ENCODE assay signal across 23 cellular contexts in genomic region chr3:66538390-66538789, GRCh38. TPM values are rescaled to one million over a fixed set of nuclear protein-coding genes. Genes with fewer than 3 reads are reported as not detected.
DNase-seq lines count a peak whose midpoint lies in the region; ATAC-seq and TF ChIP-seq lines count a peak whose summit lies in the region.
"Had no signal": no experiment of that assay in that cellular context is flagged by ENCODE, and none has a peak within 500 bp of the region (broad histone marks: within the 10 kb centered on the region; RNA-seq: fewer than 3 reads in every experiment).

No MANE protein-coding gene starts in this region.

- H3T11ph ChIP-seq in H9 (ENCODE audit: low read length): no peak overlapping the region

- H3K27ac Mint-ChIP-seq in neural crest cell (ENCODE audit: unreplicated experiment) (peak overlapping the region; percentile 95), H9 (peak overlapping the region in 1 of 3 experiments; percentile 29; a peak in 1 of 7 replicates)

- H3K9ac ChIP-seq in Loucy (ENCODE audit: low read depth, low read length, poor library complexity, severe bottlenecking) (no peak overlapping the region), trophoblast cell (ENCODE audit: low read length) (no peak overlapping the region), H9 (ENCODE audit: extremely low read depth, insufficient read length, low read length) (no peak overlapping the region)

- no peak overlapping the region for H2BK5ac ChIP-seq in trophoblast cell (ENCODE audit: low read depth, low read length, poor library complexity)
- no peak overlapping the region for H2BK5ac ChIP-seq in H9 (ENCODE audit: insufficient read length, low read length)

- H3K4me3 ChIP-seq in Loucy (ENCODE audit: low read length, poor library complexity, severe bottlenecking) (no peak overlapping the region), dorsolateral prefrontal cortex (peak overlapping the region in 4 of 59 donors; percentile 13 to 22 (median 18)), trophoblast cell (ENCODE audit: low read depth, low read length) (no peak overlapping the region)
- H3K4me3 ChIP-seq: PC-9, SJCRH30 had no signal

- H3K9me3 ChIP-seq in Loucy (ENCODE audit: insufficient read depth, low read depth, low read length): no peaks in the 10 kb centered on the region
- H3K9me3 ChIP-seq in trophoblast cell (ENCODE audit: insufficient read depth, low read depth, low read length): no peaks in the 10 kb centered on the region
- no peaks in the 10 kb centered on the region for H3K9me3 ChIP-seq in H9 (ENCODE audit: control insufficient read depth, low read depth, low read length)
- H3K9me3 ChIP-seq: SJCRH30 had no signal

- H3K79me2 ChIP-seq in Loucy (ENCODE audit: insufficient read depth, low read length) (no peaks in the 10 kb centered on the region), trophoblast cell (ENCODE audit: control insufficient read depth, insufficient read depth, low read length, poor library complexity) (no peaks in the 10 kb centered on the region), H9 (ENCODE audit: insufficient read depth, low read length) (no peaks in the 10 kb centered on the region)

- H4K8ac ChIP-seq in trophoblast cell (ENCODE audit: low read depth, low read length) (no peak overlapping the region), H9 (replicated peaks; ENCODE audit: insufficient read length, low read depth, low read length) (no peak overlapping the region)

- H3K9me3 Mint-ChIP-seq in neural crest cell (no peaks in the 10 kb centered on the region), H9 (peaks cover 4 to 6% of the 10 kb centered on the region in 2 experiments; a peak in 2 of 5 replicates)

- no peaks in the 10 kb centered on the region for H3K23me2 ChIP-seq in H9 (ENCODE audit: insufficient read length, low read depth, low read length, poor library complexity, severe bottlenecking)

- H3K4me1 Mint-ChIP-seq in neural crest cell: peaks cover 43% of the 10 kb centered on the region
- peaks cover 19 to 32% of the 10 kb centered on the region in 2 experiments for H3K4me1 Mint-ChIP-seq in H9
- H3K4me1 Mint-ChIP-seq: CD4-positive, alpha-beta memory T cell had no signal

- H3K27me3 ChIP-seq in Loucy (ENCODE audit: insufficient read depth, low read length, poor library complexity, severe bottlenecking) (no peaks in the 10 kb centered on the region), dorsolateral prefrontal cortex (no peaks in the 10 kb centered on the region), trophoblast cell (ENCODE audit: insufficient read depth, low read length) (no peaks in the 10 kb centered on the region), H9 (ENCODE audit: insufficient read depth, low read length) (no peaks in the 10 kb centered on the region)
- H3K27me3 ChIP-seq: SJCRH30 had no signal

- H3K4me1 ChIP-seq in Loucy (ENCODE audit: insufficient read depth, low read length, poor library complexity, severe bottlenecking) (no peaks in the 10 kb centered on the region), trophoblast cell (ENCODE audit: control insufficient read depth in 1 of 2, insufficient read depth in 2 of 2, low read length in 2 of 2) (no peaks in the 10 kb centered on the region), H9 (ENCODE audit: insufficient read depth, low read length) (peaks cover 4% of the 10 kb centered on the region)
- H3K4me1 ChIP-seq: SJCRH30 had no signal

- no peak overlapping the region for H2BK15ac ChIP-seq in H9 (ENCODE audit: low read depth, low read length)

- ATAC-seq in GM18517 (IDR thresholded peaks at IDR 0.05; ENCODE audit: unreplicated experiment): no peak
- ATAC-seq in HG03457 (IDR thresholded peaks at IDR 0.05; ENCODE audit: unreplicated experiment): no peak
- ATAC-seq: Right ventricle myocardium inferior had no signal

- DNase-seq in dorsolateral prefrontal cortex (no peak), neural crest cell (ENCODE audit: low read depth, low spot score) (no peak), substantia nigra (lab: John Stamatoyannopoulos, UW) (no peak), trophoblast cell (no peak), H9 (no peak)
- DNase-seq: AML-193; CD4-positive, alpha-beta memory T cell; COR-L47; GOT3; HCEC 1CT; NCI-H1092 treated with DMSO at 0.1 percent for 48 hours; NCI-H1436; NCI-H1930; NCI-H2107; NCI-H526; NCI-H82; NK-92 treated with Interleukin-12 subunit alpha and Interleukin-12 subunit beta, amount 100 ng/mL, for 24 hours; PC-9; SJCRH30 had no signal

- H3K4ac ChIP-seq in trophoblast cell (ENCODE audit: low read depth, low read length) (no peak overlapping the region), H9 (ENCODE audit: low read depth, low read length) (no peak overlapping the region)

- H4K20me1 ChIP-seq in Loucy (ENCODE audit: insufficient read depth, low read length, poor library complexity, severe bottlenecking): no peaks in the 10 kb centered on the region
- H4K20me1 ChIP-seq in H9 (ENCODE audit: control insufficient read depth, insufficient read depth, insufficient read length): no peaks in the 10 kb centered on the region

- no peak overlapping the region for H3K4me3 Mint-ChIP-seq in neural crest cell
- no peak overlapping the region for H3K4me3 Mint-ChIP-seq in H9
- H3K4me3 Mint-ChIP-seq: CD4-positive, alpha-beta memory T cell had no signal

- intact Hi-C loops in dorsolateral prefrontal cortex (cut with DNase I): loop anchor here in 1 of 2 donors (5.0 kb wide), 1 partner anchor 36 kb away; the partner anchor contains the start of gene LRIG1

- no peak overlapping the region for H4K12ac ChIP-seq in trophoblast cell (ENCODE audit: low read depth, low read length)

- H4K91ac ChIP-seq in trophoblast cell (ENCODE audit: low read depth, low read length) (no peak overlapping the region), H9 (ENCODE audit: insufficient read length, low read depth, low read length) (no peak overlapping the region)

- H3K36me3 ChIP-seq in Loucy (ENCODE audit: insufficient read depth, low read length) (no peaks in the 10 kb centered on the region), trophoblast cell (ENCODE audit: control insufficient read depth in 1 of 2, insufficient read depth in 2 of 2, low read length in 2 of 2) (no peaks in the 10 kb centered on the region)
- H3K36me3 ChIP-seq: SJCRH30 had no signal

- no peaks in the 10 kb centered on the region for H3K9me2 ChIP-seq in Loucy (replicated peaks; ENCODE audit: low read depth, low read length)

- no peak overlapping the region for H2BK120ac ChIP-seq in trophoblast cell (ENCODE audit: insufficient read depth, low read length, poor library complexity)
- no peak overlapping the region for H2BK120ac ChIP-seq in H9 (ENCODE audit: low read depth, low read length, poor library complexity, severe bottlenecking)

- no peak overlapping the region for H3K56ac ChIP-seq in H9 (ENCODE audit: insufficient read length, low read depth, low read length)

- TF ChIP-seq CTCF in Loucy (conservative IDR thresholded peaks at IDR 0.05; ENCODE audit: low read length): no peak
- no peak for TF ChIP-seq CTCF in dorsolateral prefrontal cortex (IDR thresholded peaks at IDR 0.05 in 54 of 56, conservative IDR thresholded peaks at IDR 0.05 in 2 of 56; ENCODE audit: low read depth in 1 of 56, partially characterized antibody in 56 of 56)
- no peak for TF ChIP-seq CTCF in neural crest cell (conservative IDR thresholded peaks at IDR 0.05)
- TF ChIP-seq CTCF in H9 (conservative IDR thresholded peaks at IDR 0.05): no peak

- no peaks in the 10 kb centered on the region for H3K36me3 Mint-ChIP-seq in neural crest cell (ENCODE audit: low read depth)
- peaks cover 0 to 7% (median 2%) of the 10 kb centered on the region in 3 experiments; a peak in 2 of 7 replicates for H3K36me3 Mint-ChIP-seq in H9 (ENCODE audit: insufficient read depth in 1 of 3, low read depth in 3 of 3)
- H3K36me3 Mint-ChIP-seq: CD4-positive, alpha-beta memory T cell had no signal

- peak overlapping the region in 46 of 59 donors; percentile 4 to 82 (median 52) for H3K27ac ChIP-seq in dorsolateral prefrontal cortex
- peak overlapping the region; percentile 38 for H3K27ac ChIP-seq in substantia nigra (ENCODE audit: low read depth, low read length, poor library complexity, severe bottlenecking)
- H3K27ac ChIP-seq in trophoblast cell (ENCODE audit: low read depth, low read length): no peak overlapping the region
- H3K27ac ChIP-seq in H9 (ENCODE audit: insufficient read length, low read depth, low read length): no peak overlapping the region
- H3K27ac ChIP-seq: PC-9, SJCRH30 had no signal

- H2AK5ac ChIP-seq in trophoblast cell (ENCODE audit: low read length) (no peak overlapping the region), H9 (ENCODE audit: insufficient read length, low read length) (no peak overlapping the region)

- H3K27me3 Mint-ChIP-seq in neural crest cell (ENCODE audit: low read depth) (no peaks in the 10 kb centered on the region), H9 (ENCODE audit: low read depth) (peaks cover 9% of the 10 kb centered on the region)
- H3K27me3 Mint-ChIP-seq: CD4-positive, alpha-beta memory T cell had no signal

- H3F3A ChIP-seq in Loucy (ENCODE audit: low read depth): no peaks in the 10 kb centered on the region

- H4K5ac ChIP-seq in H9 (ENCODE audit: insufficient read length, low read depth, low read length): no peak overlapping the region

- 0 out of 2 replicates have a peak overlapping the region, but pooled peaks have one; percentile 37 for H2AFZ ChIP-seq in Loucy (ENCODE audit: low read length)
- no peak overlapping the region for H2AFZ ChIP-seq in trophoblast cell (ENCODE audit: insufficient read depth, low read length, poor library complexity)
- H2AFZ ChIP-seq in H9 (ENCODE audit: low read length): no peak overlapping the region
- H2AFZ ChIP-seq: PC-9 had no signal

- H3K14ac ChIP-seq in trophoblast cell (ENCODE audit: low read length) (no peak overlapping the region), H9 (ENCODE audit: insufficient read depth, low read length) (no peak overlapping the region)

- H3K79me1 ChIP-seq in trophoblast cell (ENCODE audit: low read length): no peaks in the 10 kb centered on the region
- H3K79me1 ChIP-seq in H9 (ENCODE audit: insufficient read depth, low read depth, low read length, poor library complexity, severe bottlenecking): no peaks in the 10 kb centered on the region

- H2BK20ac ChIP-seq in H9 (ENCODE audit: low read depth, low read length, poor library complexity, severe bottlenecking): no peak overlapping the region

- H3K4me2 ChIP-seq in Loucy (ENCODE audit: low read depth, low read length, poor library complexity, severe bottlenecking) (no peak overlapping the region), trophoblast cell (ENCODE audit: low read length) (no peak overlapping the region), H9 (ENCODE audit: insufficient read depth, insufficient read length, low read length) (no peak overlapping the region)
- H3K4me2 ChIP-seq: PC-9 had no signal

- no peak overlapping the region for H3K23ac ChIP-seq in trophoblast cell (ENCODE audit: low read length)
- H3K23ac ChIP-seq in H9 (ENCODE audit: insufficient read length, low read depth, low read length): no peak overlapping the region

- no peak overlapping the region for H3K18ac ChIP-seq in trophoblast cell (ENCODE audit: low read length)
- H3K18ac ChIP-seq in H9 (ENCODE audit: insufficient read length, low read depth, low read length): no peak overlapping the region

- H2BK12ac ChIP-seq in trophoblast cell (ENCODE audit: low read length): no peak overlapping the region
- no peak overlapping the region for H2BK12ac ChIP-seq in H9 (ENCODE audit: insufficient read length, low read depth, low read length)

RNA-seq across cellular contexts. Expression of gene LRIG1, which starts 37.6 kb away (rescaled TPM):
- total RNA-seq in dorsolateral prefrontal cortex: 100 to 1,000 TPM in 86 of 120 experiments, 10 to 100 TPM in 34; 65.6 to 291 (median 118) TPM
- total RNA-seq in neural crest cell: 167 and 178 TPM in 2 replicates
- 0.33 and 0.42 TPM in 2 replicates for polyA plus RNA-seq in trophoblast cell (2013)
- total RNA-seq in H9 (2021): 63.3 and 70.3 TPM in 2 replicates
- total RNA-seq: PC-9 had no signal

Comparison
In these comparisons a context has a peak if more than half of its experiments do, and no peak if none do; other contexts are left out.
1. H3K27ac ChIP-seq: peak in dorsolateral prefrontal cortex (46 of 59) and substantia nigra (single experiment); none in trophoblast cell (single experiment) and H9 (single experiment).